ENCODE assay signal across 16 cellular contexts in genomic region chr5:8913522-8913921, GRCh38.
"Had no signal": no experiment of that assay in that cellular context is flagged by ENCODE, and none has a peak within 500 bp of the region (broad histone marks: within the 10 kb centered on the region; RNA-seq: fewer than 3 reads in every experiment).

No MANE protein-coding gene starts in this region.

- H3K4me1 Mint-ChIP-seq: activated naive CD4-positive, alpha-beta T cell treated with anti-CD3 and anti-CD28 coated beads, Interleukin-2, amount 50 U/mL, for 24 hours; immature natural killer cell; neural progenitor cell had no signal

- H2AFZ ChIP-seq: neural progenitor cell had no signal

- H3K27me3 Mint-ChIP-seq: activated naive CD4-positive, alpha-beta T cell treated with anti-CD3 and anti-CD28 coated beads, Interleukin-2, amount 50 U/mL, for 24 hours had no signal

- H3K4me1 ChIP-seq: ascending aorta, gastroesophageal sphincter, heart right ventricle, left ventricle myocardium inferior, neural progenitor cell, prostate gland, right atrium auricular region, tibial artery had no signal

- H3K27ac ChIP-seq: ascending aorta, gastroesophageal sphincter, heart right ventricle, left ventricle myocardium inferior, neural progenitor cell, prostate gland, right atrium auricular region, tibial artery had no signal

- H3K27me3 ChIP-seq: ascending aorta, gastroesophageal sphincter, heart right ventricle, neural progenitor cell, right atrium auricular region, tibial artery had no signal

- ATAC-seq: gastroesophageal sphincter; heart right ventricle; stimulated activated naive CD8-positive, alpha-beta T cell treated with anti-CD3 and anti-CD28 coated beads, Interleukin-15, Interleukin-2, amounts not matched to agents 100 U/mL and 50 U/mL, for 24 hours had no signal

- H3K4me3 Mint-ChIP-seq: activated naive CD4-positive, alpha-beta T cell treated with anti-CD3 and anti-CD28 coated beads, Interleukin-2, amount 50 U/mL, for 24 hours; immature natural killer cell; neural progenitor cell had no signal

- DNase-seq: activated CD4-positive, CD25-positive, alpha-beta regulatory T cell treated with anti-CD3 and anti-CD28 coated beads, Interleukin-2, amount 50 U/mL, for 72 hours; activated gamma-delta T cell; cortex of kidney; heart right ventricle; immature natural killer cell; kidney glomerular epithelial cell; left ventricle myocardium inferior; stimulated activated naive CD8-positive, alpha-beta T cell treated with anti-CD3 and anti-CD28 coated beads, Interleukin-15, Interleukin-2, amounts not matched to agents 100 U/mL and 50 U/mL, for 24 hours; substantia nigra; tibial artery had no signal

- H3K36me3 Mint-ChIP-seq: activated naive CD4-positive, alpha-beta T cell treated with anti-CD3 and anti-CD28 coated beads, Interleukin-2, amount 50 U/mL, for 24 hours; immature natural killer cell; neural progenitor cell had no signal

- H3K9me3 ChIP-seq: ascending aorta, gastroesophageal sphincter, prostate gland, right atrium auricular region, tibial artery had no signal

- H3K9ac ChIP-seq: neural progenitor cell had no signal

- H3K4me3 ChIP-seq: ascending aorta, gastroesophageal sphincter, heart right ventricle, left ventricle myocardium inferior, neural progenitor cell, prostate gland, right atrium auricular region, tibial artery had no signal

- H3K36me3 ChIP-seq: ascending aorta, gastroesophageal sphincter, heart right ventricle, left ventricle myocardium inferior, neural progenitor cell, prostate gland, right atrium auricular region, tibial artery had no signal

- H3K27ac Mint-ChIP-seq: activated naive CD4-positive, alpha-beta T cell treated with anti-CD3 and anti-CD28 coated beads, Interleukin-2, amount 50 U/mL, for 24 hours; immature natural killer cell; neural progenitor cell had no signal

- H3K4me2 ChIP-seq: neural progenitor cell had no signal
